Comparison of ENCODE assay signal across 8 cellular contexts in the genomic region with DNA sequence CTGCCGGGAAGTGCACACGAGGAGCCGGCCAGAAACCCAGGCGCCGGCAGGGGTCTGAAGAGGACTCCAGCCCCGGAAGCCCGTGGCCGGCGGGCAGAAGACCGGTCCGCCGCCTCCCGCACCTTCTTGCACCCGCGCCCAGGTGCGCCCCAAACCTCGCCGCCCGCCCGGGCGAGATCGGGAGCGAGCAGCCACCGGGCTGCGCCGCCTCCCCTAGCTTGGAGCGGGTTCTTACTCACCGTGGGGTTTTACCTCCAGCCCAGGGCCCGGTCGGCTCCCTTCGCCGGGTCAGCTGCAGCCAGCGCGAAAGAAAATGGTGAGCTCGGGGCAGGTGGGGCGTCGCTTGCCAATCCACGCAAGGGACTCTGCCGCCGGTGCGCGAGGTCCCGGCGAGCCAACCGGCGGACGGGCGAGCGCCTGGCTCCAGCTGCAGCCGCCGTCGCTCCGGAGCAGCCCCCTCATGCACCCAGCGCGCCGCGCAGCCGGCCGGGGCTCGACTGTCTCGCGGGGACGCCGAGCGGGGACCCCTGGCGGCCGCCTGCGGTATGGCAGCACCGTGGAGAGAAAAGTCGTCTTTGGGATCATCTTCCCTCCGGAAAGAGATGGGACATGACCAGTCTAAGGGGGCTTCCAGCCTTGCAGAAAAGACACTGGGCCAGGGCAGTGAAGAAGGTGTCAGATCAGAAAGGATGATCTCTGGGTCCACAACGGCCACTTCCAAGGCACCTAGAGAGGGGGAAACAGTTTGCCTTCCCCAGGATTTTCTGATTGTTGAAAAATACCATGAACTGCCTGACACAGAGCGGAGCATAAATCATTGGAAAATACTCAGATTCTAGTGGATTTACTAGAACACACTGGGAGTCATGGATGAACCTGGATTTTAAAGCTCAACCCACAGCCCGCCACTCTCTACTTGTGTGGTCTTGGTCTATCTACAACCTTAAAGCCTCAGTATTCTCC. TPM values are rescaled to one million over a fixed set of nuclear protein-coding genes. Genes with fewer than 3 reads are reported as not detected.
DNase-seq lines count a peak whose midpoint lies in the region; ATAC-seq lines count a peak whose summit lies in the region.

A gene (minus strand): TSS at position 499 of the 963 bp plus-strand sequence. CDS start 74,264 bp downstream, outside the sequence.

- H3K36me3 ChIP-seq in endocrine pancreas (ENCODE audit: control insufficient read depth, insufficient read depth, low read length) (no peaks in the 10 kb centered on the region), mesodermal cell (ENCODE audit: control insufficient read depth, insufficient read depth, low read length) (no peaks in the 10 kb centered on the region)

- H3K4me3 ChIP-seq in endocrine pancreas (ENCODE audit: control insufficient read depth, insufficient read depth, low read length) (peak within 1 kb of the TSS; percentile 50), mesodermal cell (ENCODE audit: extremely low read depth, insufficient read depth, low read length, poor library complexity, severe bottlenecking) (peak within 1 kb of the TSS; percentile 79)

- peak within 1 kb of the TSS; percentile 75 for H3K9ac ChIP-seq in endocrine pancreas (ENCODE audit: control insufficient read depth, insufficient read depth, low read length)

- DNase-seq in AG20443 (ENCODE audit: low spot score) (peak; percentile 91), NCI-H69 (lab: John Stamatoyannopoulos, UW) (peak; percentile 89)
- peak; percentile 17 for DNase-seq in activated CD8-positive, alpha-beta memory T cell treated with anti-CD3 and anti-CD28 coated beads, Interleukin-2, amount 50 U/mL, for 24 hours (ENCODE audit: extremely low read depth)
- DNase-seq in stimulated activated CD8-positive, alpha-beta memory T cell treated with anti-CD3 and anti-CD28 coated beads, Interleukin-15, amount 100 ng/mL, for 24 hours (ENCODE audit: low read depth) = peak; percentile 63

- WGBS in mesodermal cell (ENCODE audit: insufficient coverage in 2 of 2), 2 experiments = 2 to 4% methylated on average over 51 to 67 of the region's 74 CpGs

- H3K4me1 ChIP-seq in endocrine pancreas (ENCODE audit: control insufficient read depth, insufficient read depth, low read length) = no peaks in the 10 kb centered on the region
- H3K4me1 ChIP-seq in mesodermal cell (ENCODE audit: control insufficient read depth, insufficient read depth, low read length, poor library complexity, severe bottlenecking) = peaks cover 2% of the 10 kb centered on the region

- H3K27ac ChIP-seq in mesodermal cell (ENCODE audit: low read depth, low read length, severe bottlenecking) = peak within 1 kb of the TSS; percentile 30

- H3K27me3 ChIP-seq in endocrine pancreas (ENCODE audit: control insufficient read depth, insufficient read depth, low read length) = no peaks in the 10 kb centered on the region

- ATAC-seq in GM19035 (IDR thresholded peaks at IDR 0.05; ENCODE audit: unreplicated experiment) (peak; percentile 82), HG03280 (IDR thresholded peaks at IDR 0.05; ENCODE audit: unreplicated experiment) (peak; percentile 78)

- H3K9me3 ChIP-seq in endocrine pancreas (ENCODE audit: control insufficient read depth, low read length) = no peaks in the 10 kb centered on the region
- no peaks in the 10 kb centered on the region for H3K9me3 ChIP-seq in mesodermal cell (ENCODE audit: control insufficient read depth, low read length)

RNA-seq across cellular contexts. Expression of the gene that starts here (rescaled TPM):
- 3.8 TPM for polyA plus RNA-seq in mesodermal cell (2013, experiment 1 of 2)
- 3.5 TPM for polyA plus RNA-seq in mesodermal cell (2013, experiment 2 of 2)

Comparison
In these comparisons a context has a peak if more than half of its experiments do, and no peak if none do; other contexts are left out.
1. Peak in every context shown above with its lines: DNase-seq, ATAC-seq, H3K4me3 ChIP-seq and H3K27ac ChIP-seq.
2. DNase-seq: peak in every context shown above with its lines; median percentile 91 in AG20443; 89 in NCI-H69; 63 in stimulated activated CD8-positive, alpha-beta memory T cell treated with anti-CD3 and anti-CD28 coated beads, Interleukin-15, amount 100 ng/mL, for 24 hours; 17 in activated CD8-positive, alpha-beta memory T cell treated with anti-CD3 and anti-CD28 coated beads, Interleukin-2, amount 50 U/mL, for 24 hours.